In genomic region chr15:56916825-56917477, GRCh38 we compare ENCODE assay signal across 7 cellular contexts. TPM values are rescaled to one million over a fixed set of nuclear protein-coding genes. Genes with fewer than 3 reads are reported as not detected.
DNase-seq lines count a peak whose midpoint lies in the region; ATAC-seq and TF ChIP-seq lines count a peak whose summit lies in the region.

No MANE protein-coding gene starts in this region.

- peaks cover 27% of the 10 kb centered on the region for H3K4me1 Mint-ChIP-seq in activated CD8-positive, alpha-beta T cell treated with anti-CD3 and anti-CD28 coated beads for 36 hours (ENCODE audit: low read depth)

- CTCF ChIA-PET in activated CD8-positive, alpha-beta T cell treated with anti-CD3 and anti-CD28 coated beads for 36 hours (lab: Charles Lee), result no interaction called here

- DNase-seq in activated CD8-positive, alpha-beta T cell treated with anti-CD3 and anti-CD28 coated beads for 36 hours, result no peak
- DNase-seq in hepatocyte (ENCODE audit: low spot score) (peak; percentile 13), stomach (no peak), NCI-H2029 (lab: John Stamatoyannopoulos, UW) (no peak), NAMALWA (ENCODE audit: low spot score) (no peak), GOT3 (lab: John Stamatoyannopoulos, UW) (no peak)

- no peak for TF ChIP-seq CTCF in activated CD8-positive, alpha-beta T cell treated with anti-CD3 and anti-CD28 coated beads for 36 hours (IDR thresholded peaks at IDR 0.05)
- TF ChIP-seq CTCF in hepatocyte (IDR thresholded peaks at IDR 0.05; ENCODE audit: poor library complexity) (no peak), stomach (IDR thresholded peaks at IDR 0.05) (no peak)

- H3K4me1 ChIP-seq in HUES48 (ENCODE audit: control insufficient read depth, insufficient read depth, low read length), result peaks cover 23% of the 10 kb centered on the region
- H3K4me1 ChIP-seq in hepatocyte (ENCODE audit: insufficient read depth), result peaks cover 24% of the 10 kb centered on the region
- H3K4me1 ChIP-seq in stomach, result peaks cover 10 to 37% (median 25%) of the 10 kb centered on the region in 4 donors

- H3K27ac ChIP-seq in HUES48 (ENCODE audit: low read depth, low read length) (no peak overlapping the region), hepatocyte (peak overlapping the region; percentile 99), stomach (peak overlapping the region in 3 of 5 donors; percentile 94 to 97 (median 95))

- H3K9me2 ChIP-seq in hepatocyte (replicated peaks; ENCODE audit: insufficient read depth), result no peaks in the 10 kb centered on the region

- H3K9me3 ChIP-seq in HUES48 (ENCODE audit: control insufficient read depth, insufficient read depth, low read length) (no peaks in the 10 kb centered on the region), hepatocyte (ENCODE audit: low read depth) (no peaks in the 10 kb centered on the region), stomach (no peaks in the 10 kb centered on the region)

- H3K4me2 ChIP-seq in hepatocyte, result peak overlapping the region; percentile 77

- 94% methylated on average over 8 of the region's 8 CpGs for WGBS in hepatocyte (ENCODE audit: low lambda C conversion rate, missing lambda C conversion rate)
- WGBS in stomach, 5 donors, result 94 to 99% (median 96%) methylated on average over 8 of the region's 8 CpGs

- peaks cover 12% of the 10 kb centered on the region for H3K36me3 ChIP-seq in HUES48 (ENCODE audit: control insufficient read depth, insufficient read depth, low read length)
- H3K36me3 ChIP-seq in hepatocyte (replicated peaks; ENCODE audit: insufficient read depth, low read depth), result no peaks in the 10 kb centered on the region
- no peaks in the 10 kb centered on the region for H3K36me3 ChIP-seq in stomach

- no peaks in the 10 kb centered on the region for H4K20me1 ChIP-seq in hepatocyte (ENCODE audit: insufficient read depth, poor library complexity, severe bottlenecking)

- H2AFZ ChIP-seq in hepatocyte, result peak overlapping the region; percentile 68

- peak overlapping the region; percentile 99 for H3K4me3 Mint-ChIP-seq in activated CD8-positive, alpha-beta T cell treated with anti-CD3 and anti-CD28 coated beads for 36 hours

- no peak for ATAC-seq in activated CD8-positive, alpha-beta T cell treated with anti-CD3 and anti-CD28 coated beads for 36 hours

- peaks cover 50% of the 10 kb centered on the region for H3K79me2 ChIP-seq in hepatocyte

- peaks cover 14% of the 10 kb centered on the region for H3K36me3 Mint-ChIP-seq in activated CD8-positive, alpha-beta T cell treated with anti-CD3 and anti-CD28 coated beads for 36 hours (ENCODE audit: low read depth)

- intact Hi-C loops in activated CD8-positive, alpha-beta T cell treated with anti-CD3 and anti-CD28 coated beads for 36 hours (cut with micrococcal nuclease), result loop anchor here (10.0 kb wide), 1 partner anchor 48 kb away; no protein-coding TSS in a partner anchor
- intact Hi-C loops in stomach (cut with DNase I; ENCODE audit: low total_unique reads), result no loop called here

- H3K27me3 Mint-ChIP-seq in activated CD8-positive, alpha-beta T cell treated with anti-CD3 and anti-CD28 coated beads for 36 hours, result no peaks in the 10 kb centered on the region

- no peak for TF ChIP-seq POLR2A in stomach (IDR thresholded peaks at IDR 0.05)

- peak overlapping the region; percentile 83 for H3K27ac Mint-ChIP-seq in activated CD8-positive, alpha-beta T cell treated with anti-CD3 and anti-CD28 coated beads for 36 hours

- no peak for TF ChIP-seq EP300 in stomach (IDR thresholded peaks at IDR 0.05)

- no peak overlapping the region for H3K9ac ChIP-seq in HUES48 (ENCODE audit: low read depth, low read length)

- H3K27me3 ChIP-seq in HUES48 (ENCODE audit: control insufficient read depth, insufficient read depth, low read length) (peaks cover 11% of the 10 kb centered on the region), hepatocyte (no peaks in the 10 kb centered on the region), stomach (no peaks in the 10 kb centered on the region)

- POLR2A ChIA-PET in activated CD8-positive, alpha-beta T cell treated with anti-CD3 and anti-CD28 coated beads for 36 hours (lab: Charles Lee), result no interaction called here

- no peaks in the 10 kb centered on the region for H3K9me3 Mint-ChIP-seq in activated CD8-positive, alpha-beta T cell treated with anti-CD3 and anti-CD28 coated beads for 36 hours

- H3K4me3 ChIP-seq in HUES48 (ENCODE audit: low read depth, low read length) (peak overlapping the region; percentile 91), hepatocyte (no peak overlapping the region), stomach (peak overlapping the region; percentile 69 to 98 (median 84))

RNA-seq across cellular contexts. Expression of gene TCF12, which starts 1.5 kb away (rescaled TPM):
- total RNA-seq in activated CD8-positive, alpha-beta T cell treated with anti-CD3 and anti-CD28 coated beads for 36 hours, result 10 to 100 TPM; 60.5 to 67.4 TPM
- total RNA-seq in hepatocyte (86.6 and 93.2 TPM in 2 replicates), stomach (100 to 1,000 TPM in 4 of 5 donors, 10 to 100 TPM in 1; 84.3 to 462 (median 244) TPM)
- polyA plus RNA-seq in hepatocyte (30.3 and 42.0 TPM in 2 replicates), stomach (10 to 100 TPM; 11.2 to 15.8 (median 12.4) TPM)
